7 cellular contexts compared by ENCODE assay signal in genomic region chr3:11671648-11672100, GRCh38. TPM values are rescaled to one million over a fixed set of nuclear protein-coding genes. Genes with fewer than 3 reads are reported as not detected.
DNase-seq lines count a peak whose midpoint lies in the region; ATAC-seq and TF ChIP-seq lines count a peak whose summit lies in the region.

No MANE protein-coding gene starts in this region.

- no TSS peak for BruUV-seq in IMR-90 (replicated peaks; lab: Mats Ljungman, UMichigan)

- no peaks in the 10 kb centered on the region for H3K9me3 ChIP-seq in IMR-90 (ENCODE audit: control insufficient read depth, insufficient read depth, low read length)
- no peaks in the 10 kb centered on the region for H3K9me3 ChIP-seq in CD8-positive, alpha-beta memory T cell (ENCODE audit: low read length)

- no peak overlapping the region for H3K18ac ChIP-seq in IMR-90 (ENCODE audit: low read depth, low read length)

- no peak overlapping the region for H2AK9ac ChIP-seq in IMR-90 (replicated peaks; ENCODE audit: low read depth, low read length, poor library complexity)

- H3K36me3 ChIP-seq in IMR-90 (ENCODE audit: control insufficient read depth, insufficient read depth, low read length): no peaks in the 10 kb centered on the region
- H3K36me3 ChIP-seq in CD8-positive, alpha-beta memory T cell (ENCODE audit: insufficient read depth, low read length): no peaks in the 10 kb centered on the region

- no peak overlapping the region for H2BK20ac ChIP-seq in IMR-90 (ENCODE audit: low read depth, low read length)

- 24% methylated on average over 3 of the region's 4 CpGs; no CpG with 5 or more reads in 1 of the 2 experiments for WGBS in IMR-90 (ENCODE audit: extremely low coverage in 2 of 2, insufficient read length in 1 of 2), 2 experiments

- no peak overlapping the region for H4K91ac ChIP-seq in IMR-90 (ENCODE audit: insufficient read depth, low read depth, low read length)

- no peak overlapping the region for H4K8ac ChIP-seq in IMR-90 (ENCODE audit: low read depth in 2 of 2, low read length in 2 of 2)

- peak overlapping the region in 1 of 8 donors; percentile 14 for H3K27ac Mint-ChIP-seq in CD8-positive, alpha-beta memory T cell
- no peak overlapping the region for H3K27ac Mint-ChIP-seq in T-helper 2 cell treated with Interferon-gamma antibody and Interleukin-4, amounts not matched to agents 5 μg/mL and 100 μg/mL, for 36 hours

- peak; percentile 66 for ATAC-seq in IMR-90 (ENCODE audit: low read depth)

- POLR2A ChIA-PET in IMR-90 (lab: Charles Lee; ENCODE audit: unreplicated experiment): no interaction called here
- POLR2A ChIA-PET in CD8-positive, alpha-beta memory T cell (lab: Charles Lee): no interaction called here

- no peak for TF ChIP-seq RAD21 in IMR-90 (IDR thresholded peaks at IDR 0.05; ENCODE audit: low read length)

- intact Hi-C loops in IMR-90 (cut with micrococcal nuclease): no loop called here

- no peak overlapping the region for H2BK5ac ChIP-seq in IMR-90 (ENCODE audit: low read depth, low read length, poor library complexity, severe bottlenecking)

- peaks cover 0 to 18% (median 2%) of the 10 kb centered on the region in 3 donors for H3K4me1 Mint-ChIP-seq in CD8-positive, alpha-beta memory T cell
- no peaks in the 10 kb centered on the region for H3K4me1 Mint-ChIP-seq in T-helper 2 cell treated with Interferon-gamma antibody and Interleukin-4, amounts not matched to agents 5 μg/mL and 100 μg/mL, for 36 hours (ENCODE audit: low read depth)

- no peak overlapping the region for H4K5ac ChIP-seq in IMR-90 (ENCODE audit: low read depth, low read length)

- in situ Hi-C loops in IMR-90 (cut with MboI; ENCODE audit: low sequenced_read_pairs): loop anchor here (25.0 kb wide), 1 partner anchor 909 kb away; no protein-coding TSS in a partner anchor

- H4K20me1 ChIP-seq in IMR-90 (ENCODE audit: insufficient read depth, low read length): peaks cover 9% of the 10 kb centered on the region; the same call in 1 of the 2 replicates

- no peaks in the 10 kb centered on the region for H3K9me3 Mint-ChIP-seq in CD8-positive, alpha-beta memory T cell
- no peaks in the 10 kb centered on the region for H3K9me3 Mint-ChIP-seq in T-helper 2 cell treated with Interferon-gamma antibody and Interleukin-4, amounts not matched to agents 5 μg/mL and 100 μg/mL, for 36 hours

- no peak overlapping the region for H3K4me3 ChIP-seq in IMR-90 (ENCODE audit: insufficient read depth, low read depth, low read length)
- H3K4me3 ChIP-seq in coronary artery: peak overlapping the region; percentile 15
- no peak overlapping the region for H3K4me3 ChIP-seq in CD8-positive, alpha-beta memory T cell (ENCODE audit: low read length)

- H3K9ac ChIP-seq in IMR-90 (ENCODE audit: low read depth, low read length): no peak overlapping the region

- H3K14ac ChIP-seq in IMR-90 (replicated peaks; ENCODE audit: low read depth, low read length): no peak overlapping the region

- DNase-seq in GM20000 (ENCODE audit: low spot score) (peak; percentile 56), IMR-90 (peak; percentile 54), coronary artery (ENCODE audit: low spot score) (no peak), superior temporal gyrus (ENCODE audit: extremely low spot score) (peak; percentile 71)
- no peak for DNase-seq in CD8-positive, alpha-beta memory T cell
- DNase-seq in activated CD8-positive, alpha-beta memory T cell treated with anti-CD3 and anti-CD28 coated beads for 24 hours: no peak
- no peak for DNase-seq in T-helper 2 cell treated with Interferon-gamma antibody and Interleukin-4, amounts not matched to agents 5 μg/mL and 100 μg/mL, for 36 hours (ENCODE audit: low spot score)

- TF ChIP-seq CTCF in GM20000 (IDR thresholded peaks at IDR 0.05; ENCODE audit: extremely low read depth, missing control alignments): no peak
- no peak for TF ChIP-seq CTCF in IMR-90 (conservative IDR thresholded peaks at IDR 0.05; ENCODE audit: low read depth, low read length)
- TF ChIP-seq CTCF in coronary artery (IDR thresholded peaks at IDR 0.05): no peak

- CTCF ChIA-PET in IMR-90 (lab: Yijun Ruan, JAX): no interaction called here
- CTCF ChIA-PET in CD8-positive, alpha-beta memory T cell (lab: Charles Lee): no interaction called here

- H3K27ac ChIP-seq in IMR-90 (ENCODE audit: insufficient read depth, low read length) (no peak overlapping the region), coronary artery (peak overlapping the region in 1 of 2 donors; percentile 23)
- no peak overlapping the region for H3K27ac ChIP-seq in CD8-positive, alpha-beta memory T cell (ENCODE audit: low read depth, low read length)

- peaks cover 8% of the 10 kb centered on the region for H3K9me1 ChIP-seq in IMR-90 (ENCODE audit: insufficient read depth, low read length)

- H3K4me1 ChIP-seq in IMR-90 (ENCODE audit: control insufficient read depth, insufficient read depth, low read length): peaks cover 8% of the 10 kb centered on the region
- H3K4me1 ChIP-seq in CD8-positive, alpha-beta memory T cell (ENCODE audit: insufficient read depth, low read length): no peaks in the 10 kb centered on the region

- H3K4me2 ChIP-seq in IMR-90 (ENCODE audit: low read depth, low read length): peak overlapping the region; percentile 37; the same call in 1 of the 2 replicates

- no peak overlapping the region for H3K4ac ChIP-seq in IMR-90 (ENCODE audit: low read depth, low read length)

- H3K56ac ChIP-seq in IMR-90 (ENCODE audit: extremely low read depth, insufficient read depth, low read length): no peak overlapping the region

- TF ChIP-seq POLR2A in IMR-90 (IDR thresholded peaks at IDR 0.05; ENCODE audit: low read depth, low read length): no peak

- H3K23ac ChIP-seq in IMR-90 (ENCODE audit: low read depth, low read length): no peak overlapping the region

- H3K36me3 Mint-ChIP-seq in CD8-positive, alpha-beta memory T cell: peaks cover 0 to 13% (median 5%) of the 10 kb centered on the region in 3 donors
- H3K36me3 Mint-ChIP-seq in T-helper 2 cell treated with Interferon-gamma antibody and Interleukin-4, amounts not matched to agents 5 μg/mL and 100 μg/mL, for 36 hours (ENCODE audit: low read depth): no peaks in the 10 kb centered on the region

- H3K27me3 ChIP-seq in IMR-90 (ENCODE audit: control insufficient read depth, insufficient read depth, low read length): no peaks in the 10 kb centered on the region
- H3K27me3 ChIP-seq in CD8-positive, alpha-beta memory T cell (ENCODE audit: insufficient read depth, low read length, poor library complexity, severe bottlenecking): no peaks in the 10 kb centered on the region

- no peak overlapping the region for H2AK5ac ChIP-seq in IMR-90 (ENCODE audit: low read depth, low read length)

- H3K4me3 Mint-ChIP-seq in CD8-positive, alpha-beta memory T cell: no peak overlapping the region
- H3K4me3 Mint-ChIP-seq in T-helper 2 cell treated with Interferon-gamma antibody and Interleukin-4, amounts not matched to agents 5 μg/mL and 100 μg/mL, for 36 hours: no peak overlapping the region

- H2AFZ ChIP-seq in IMR-90 (replicated peaks; ENCODE audit: low read length, poor library complexity): no peak overlapping the region

- H3K27me3 Mint-ChIP-seq in CD8-positive, alpha-beta memory T cell: no peaks in the 10 kb centered on the region
- H3K27me3 Mint-ChIP-seq in T-helper 2 cell treated with Interferon-gamma antibody and Interleukin-4, amounts not matched to agents 5 μg/mL and 100 μg/mL, for 36 hours (ENCODE audit: low read depth): peaks cover 14% of the 10 kb centered on the region

- no peak overlapping the region for H2BK120ac ChIP-seq in IMR-90 (ENCODE audit: low read depth, low read length)

- dilution Hi-C loops in IMR-90 (cut with HindIII; ENCODE audit: low sequenced_read_pairs, unreplicated experiment): no loop called here

- H3K79me1 ChIP-seq in IMR-90 (ENCODE audit: low read depth in 1 of 2, low read length in 2 of 2): peaks cover 13 to 15% of the 10 kb centered on the region in 2 experiments

- H2BK15ac ChIP-seq in IMR-90 (ENCODE audit: low read depth, low read length): no peak overlapping the region

TF ChIP-seq in IMR-90, 13 proteins besides CTCF, POLR2A, EP300 and RAD21:
- TF ChIP-seq USF2 (IDR thresholded peaks at IDR 0.05; ENCODE audit: low read depth, low read length): no peak
- no peak for TF ChIP-seq RFX5 (IDR thresholded peaks at IDR 0.05; ENCODE audit: low read depth, low read length)
- no peak for TF ChIP-seq MXI1 (IDR thresholded peaks at IDR 0.05; ENCODE audit: borderline replicate concordance, low read depth, low read length)
- TF ChIP-seq MAZ (IDR thresholded peaks at IDR 0.05; ENCODE audit: borderline replicate concordance, low read depth, low read length): no peak
- TF ChIP-seq BHLHE40 (IDR thresholded peaks at IDR 0.05; ENCODE audit: low read depth, low read length): no peak
- no peak for TF ChIP-seq RCOR1 (IDR thresholded peaks at IDR 0.05; ENCODE audit: insufficient replicate concordance, low read length)
- TF ChIP-seq ELK1 (IDR thresholded peaks at IDR 0.05; ENCODE audit: borderline replicate concordance, low read depth, low read length): no peak
- no peak for TF ChIP-seq SMC3 (IDR thresholded peaks at IDR 0.05; ENCODE audit: low read depth, low read length)
- TF ChIP-seq NFE2L2 (IDR thresholded peaks at IDR 0.05; ENCODE audit: low read depth, low read length): no peak
- TF ChIP-seq FOS (IDR thresholded peaks at IDR 0.05; ENCODE audit: low read depth, low read length): no peak

RNA-seq across cellular contexts. Expression of gene VGLL4, which starts 28.0 kb away (rescaled TPM):
- total RNA-seq in IMR-90 (2012; rRNA removed): 26.2 and 34.2 TPM in 2 replicates
- polyA plus RNA-seq in IMR-90 (2012; rRNA removed): 35.4 and 45.8 TPM in 2 replicates
- polyA plus RNA-seq in IMR-90 (2012; cell fraction: cytosol; rRNA removed): 36.0 and 50.5 TPM in 2 replicates
- 72.1 and 93.1 TPM in 2 replicates for polyA plus RNA-seq in IMR-90 (2012; cell fraction: nucleus; rRNA removed; ENCODE audit: low replicate concordance)
- total RNA-seq in CD8-positive, alpha-beta memory T cell: 10 to 100 TPM; 37.7 to 40.5 TPM
- polyA plus RNA-seq in CD8-positive, alpha-beta memory T cell: 29.9 TPM

Comparison
In these comparisons a context has a peak if more than half of its experiments do, and no peak if none do; other contexts are left out.
1. DNase-seq: peak in GM20000 (single experiment), IMR-90 (single experiment) and superior temporal gyrus (single experiment); none in coronary artery (single experiment), CD8-positive, alpha-beta memory T cell (0 of 5), activated CD8-positive, alpha-beta memory T cell treated with anti-CD3 and anti-CD28 coated beads for 24 hours (single experiment) and T-helper 2 cell treated with Interferon-gamma antibody and Interleukin-4, amounts not matched to agents 5 μg/mL and 100 μg/mL, for 36 hours (single experiment).